In genomic region chr14:103172921-103173320, GRCh38 we compare ENCODE assay signal across 28 cellular contexts.
"Had no signal": no experiment of that assay in that cellular context is flagged by ENCODE, and none has a peak within 500 bp of the region (broad histone marks: within the 10 kb centered on the region; RNA-seq: fewer than 3 reads in every experiment).

No MANE protein-coding gene starts in this region.

- DNase-seq: activated B cell treated with CpG ODN at 0.5 μM for 24 hours; activated CD4-positive, alpha-beta memory T cell treated with anti-CD3 and anti-CD28 coated beads for 36 hours; activated CD4-positive, alpha-beta T cell treated with anti-CD3 and anti-CD28 coated beads for 4 hours; activated CD4-positive, alpha-beta T cell treated with anti-CD3 and anti-CD28 coated beads, Interleukin-2, amount 50 U/mL, for 1 hour; activated CD4-positive, CD25-positive, alpha-beta regulatory T cell treated with anti-CD3 and anti-CD28 coated beads, Interleukin-2, amount 50 U/mL, for 72 hours; activated CD8-positive, alpha-beta memory T cell treated with anti-CD3 and anti-CD28 coated beads, Interleukin-2, amount 50 U/mL, for 4 hours; activated gamma-delta T cell treated with Interleukin-2 at 50 U/mL for 16 hours; activated naive CD4-positive, alpha-beta T cell treated with anti-CD3 and anti-CD28 coated beads, Interleukin-2, amount 10 ng/mL, durations not matched to agents 7 days and 5 days; activated naive CD8-positive, alpha-beta T cell treated with anti-CD3 and anti-CD28 coated beads, Interleukin-2, amount 50 U/mL, for 24 hours; activated T-cell treated with anti-CD3 and anti-CD28 coated beads for 4 hours; activated T-cell treated with anti-CD3 and anti-CD28 coated beads, Interleukin-2, amount 50 U/mL, for 4 hours; anterior cingulate cortex; central memory CD4-positive, alpha-beta T cell; NCI-H1092 treated with DMSO at 0.1 percent for 48 hours; NCI-H187 treated with DMSO at 0.1 percent for 48 hours; NCI-H2081; NCI-H2171 treated with DMSO at 0.1 percent for 48 hours; NCI-H2227 treated with DMSO at 0.1 percent for 48 hours; NCI-H446; NCI-H510A treated with DMSO at 0.1 percent for 48 hours; NCI-H69; NK-92 treated with Interleukin-12 subunit alpha and Interleukin-12 subunit beta, amount 100 ng/mL, for 24 hours; Right ventricle myocardium superior; SW 1271; T-helper 1 cell; T-helper 2 cell; T-helper 9 cell had no signal

- ATAC-seq: activated naive CD8-positive, alpha-beta T cell treated with anti-CD3 and anti-CD28 coated beads, Interleukin-2, amount 50 U/mL, for 24 hours; activated T-cell treated with anti-CD3 and anti-CD28 coated beads, Interleukin-2, amount 50 U/mL, for 4 hours had no signal

- H3K27ac ChIP-seq: VCaP had no signal
